25 cellular contexts compared by ENCODE assay signal in genomic region chr11:133360860-133361688, GRCh38.
"Had no signal": no experiment of that assay in that cellular context is flagged by ENCODE, and none has a peak within 500 bp of the region (broad histone marks: within the 10 kb centered on the region; RNA-seq: fewer than 3 reads in every experiment).

No MANE protein-coding gene starts in this region.

- H3K4me3 ChIP-seq: K562 had no signal

- H3K9ac ChIP-seq: KMS-11, SK-N-SH had no signal

- H3K4me2 ChIP-seq: KMS-11, SK-N-SH had no signal

- H3K27me3 Mint-ChIP-seq: IgD-negative memory B cell had no signal

- H3K4me3 Mint-ChIP-seq: IgD-negative memory B cell had no signal

- H3K9me3 ChIP-seq: SK-N-SH had no signal

- DNase-seq: Kasumi-1, MV-4-11, NCI-H1048, NCI-H1105 treated with DMSO at 0.1 percent for 48 hours, NCI-H1417 treated with DMSO at 0.1 percent for 48 hours, NCI-H146, NCI-H1694 treated with DMSO at 0.1 percent for 48 hours, NCI-H1930, NCI-H2081, NCI-H2171, NCI-H226, NCI-H446, NCI-H510A, NCI-H524 treated with DMSO at 0.1 percent for 48 hours, NCI-H69, NCI-H774, PC-3, SHP77, SK-N-SH, SW 1271 had no signal

- H3K27ac ChIP-seq: HL-60, KMS-11, RWPE1 had no signal
